8 cellular contexts compared by ENCODE assay signal in genomic region chr4:109702950-109703663, GRCh38. TPM values are rescaled to one million over a fixed set of nuclear protein-coding genes. Genes with fewer than 3 reads are reported as not detected.
DNase-seq lines count a peak whose midpoint lies in the region; ATAC-seq and TF ChIP-seq lines count a peak whose summit lies in the region.

TSS of gene CASP6 (minus strand) at chr4:109703445. CDS start at chr4:109703395, 50 bp downstream.

- no peaks in the 10 kb centered on the region for H3K9me3 ChIP-seq in endodermal cell (ENCODE audit: control insufficient read depth, low read length)

- H3K36me3 ChIP-seq in endodermal cell (ENCODE audit: control insufficient read depth, insufficient read depth, low read length): peaks cover 6% of the 10 kb centered on the region

- peaks cover 5% of the 10 kb centered on the region for H3K36me3 Mint-ChIP-seq in endodermal cell (ENCODE audit: low read depth)

- peaks cover 27% of the 10 kb centered on the region for H3K4me1 Mint-ChIP-seq in endodermal cell

- H3K27me3 ChIP-seq in HL-60 (ENCODE audit: insufficient read depth, poor library complexity, severe bottlenecking): no peaks in the 10 kb centered on the region
- peaks cover 26% of the 10 kb centered on the region for H3K27me3 ChIP-seq in endodermal cell (ENCODE audit: control insufficient read depth, insufficient read depth, low read length, poor library complexity, severe bottlenecking)

- H3K27ac ChIP-seq in HL-60 (replicated peaks) (peak within 1 kb of the TSS; percentile 78), endodermal cell (ENCODE audit: low read depth, low read length) (peak within 1 kb of the TSS; percentile 88)

- peak within 1 kb of the TSS; percentile 82 for H3K4me3 Mint-ChIP-seq in endodermal cell

- H3K27me3 Mint-ChIP-seq in endodermal cell (ENCODE audit: insufficient read depth): peaks cover 31% of the 10 kb centered on the region

- H3K9ac ChIP-seq in endodermal cell (ENCODE audit: extremely low read depth, low read length, poor library complexity, severe bottlenecking): peak within 1 kb of the TSS; percentile 82

- DNase-seq in COR-L47 (lab: John Stamatoyannopoulos, UW): peak; percentile 77
- peak; percentile 47 to 80 for DNase-seq in HL-60 (ENCODE audit: low read depth in 1 of 2, low spot score in 1 of 2)
- DNase-seq in NOMO-1 treated with dmso at 0.1 percent for 144 hours (lab: John Stamatoyannopoulos, UW; ENCODE audit: unreplicated experiment): peak; percentile 81
- DNase-seq in activated CD8-positive, alpha-beta memory T cell treated with anti-CD3 and anti-CD28 coated beads, Interleukin-2, amount 50 U/mL, for 24 hours (ENCODE audit: extremely low read depth): peak; percentile 25
- DNase-seq in endodermal cell: peak; percentile 95
- DNase-seq in mesenteric fat pad (ENCODE audit: low spot score): peak; percentile 94
- peak; percentile 30 to 40 for DNase-seq in stimulated activated CD8-positive, alpha-beta memory T cell treated with anti-CD3 and anti-CD28 coated beads, Interleukin-15, amount 100 ng/mL, for 4 hours (ENCODE audit: low read depth in 2 of 2)

- WGBS in endodermal cell (ENCODE audit: insufficient coverage in 1 of 2, insufficient read length in 1 of 2), 2 experiments: 0 to 1% methylated on average over 27 to 72 of the region's 72 CpGs

- no peaks in the 10 kb centered on the region for H3K9me3 Mint-ChIP-seq in endodermal cell

- peak within 1 kb of the TSS; percentile 96 for H3K27ac Mint-ChIP-seq in endodermal cell

- TF ChIP-seq CTCF in HL-60 (IDR thresholded peaks at IDR 0.05; ENCODE audit: insufficient read depth, low read length): peak; percentile 56
- peak; percentile 88 for TF ChIP-seq CTCF in endodermal cell (conservative IDR thresholded peaks at IDR 0.05)

- peak; percentile 67 for ATAC-seq in GM19463 (IDR thresholded peaks at IDR 0.05; ENCODE audit: unreplicated experiment)

- H3K4me3 ChIP-seq in HL-60 (replicated peaks; ENCODE audit: insufficient read depth, low read length) (peak within 1 kb of the TSS; percentile 87), endodermal cell (ENCODE audit: low read length) (peak within 1 kb of the TSS; percentile 88)

- no peaks in the 10 kb centered on the region for H3K4me1 ChIP-seq in endodermal cell (ENCODE audit: control insufficient read depth, insufficient read depth, low read length)

RNA-seq across cellular contexts. Expression of gene CASP6, which starts in this region (rescaled TPM):
- total RNA-seq in endodermal cell: 10 to 100 TPM; 20.9 to 21.8 TPM
- polyA plus RNA-seq in endodermal cell (2013, experiment 1 of 2): 28.9 TPM
- polyA plus RNA-seq in endodermal cell (2013, experiment 2 of 2): 30.3 TPM
- 11.4 TPM for total RNA-seq in mesenteric fat pad

Comparison
In these comparisons a context has a peak if more than half of its experiments do, and no peak if none do; other contexts are left out.
1. Peak in every context shown above with its lines: DNase-seq, ATAC-seq, H3K4me3 ChIP-seq and H3K27ac ChIP-seq.
2. DNase-seq: peak in every context shown above with its lines; median percentile 95 in endodermal cell; 94 in mesenteric fat pad; 81 in NOMO-1 treated with dmso at 0.1 percent for 144 hours; 77 in COR-L47; 64 in HL-60; 35 in stimulated activated CD8-positive, alpha-beta memory T cell treated with anti-CD3 and anti-CD28 coated beads, Interleukin-15, amount 100 ng/mL, for 4 hours; 25 in activated CD8-positive, alpha-beta memory T cell treated with anti-CD3 and anti-CD28 coated beads, Interleukin-2, amount 50 U/mL, for 24 hours.